8 cellular contexts compared by ENCODE assay signal in the genomic region with DNA sequence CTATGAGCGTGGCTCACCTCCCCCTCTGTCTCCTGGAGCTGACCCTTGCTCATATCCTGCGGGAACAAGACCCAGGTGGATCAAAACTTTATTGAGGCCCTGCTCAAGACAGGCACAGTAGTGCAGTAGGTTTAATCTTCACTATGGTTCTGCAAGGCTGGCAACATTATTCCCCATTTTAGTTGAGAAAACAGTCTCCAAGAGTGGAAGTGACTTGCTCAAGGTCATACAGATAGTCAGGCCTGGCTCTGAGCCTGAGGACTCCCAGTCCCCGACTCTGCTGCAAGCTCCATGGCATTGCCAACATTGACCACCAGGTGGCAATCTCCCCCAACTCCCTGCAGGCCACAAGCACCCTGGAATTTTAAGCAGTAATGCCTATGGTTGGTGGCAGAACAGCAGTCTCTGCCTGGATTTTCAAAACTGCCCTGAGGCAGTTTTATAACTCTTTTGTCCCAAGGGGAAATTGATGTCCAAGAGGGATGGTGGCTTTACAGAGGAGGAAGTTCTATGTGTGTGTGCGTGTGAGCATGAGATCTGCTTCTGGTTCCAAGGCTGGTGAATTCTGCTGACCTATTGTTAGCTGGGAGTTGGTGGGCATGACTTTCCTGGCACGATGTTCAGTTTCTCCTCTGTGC. TPM values are rescaled to one million over a fixed set of nuclear protein-coding genes. Genes with fewer than 3 reads are reported as not detected.
DNase-seq lines count a peak whose midpoint lies in the region; ATAC-seq lines count a peak whose summit lies in the region.

No MANE protein-coding gene starts in this region.

- no peaks in the 10 kb centered on the region for H3K4me1 Mint-ChIP-seq in activated CD4-positive, alpha-beta memory T cell treated with anti-CD3 and anti-CD28 coated beads for 36 hours (ENCODE audit: low read depth)

- H3K9me3 Mint-ChIP-seq in activated CD4-positive, alpha-beta memory T cell treated with anti-CD3 and anti-CD28 coated beads for 36 hours = peaks cover 3% of the 10 kb centered on the region

- no peak overlapping the region for H3K4me3 Mint-ChIP-seq in activated CD4-positive, alpha-beta memory T cell treated with anti-CD3 and anti-CD28 coated beads for 36 hours

- CTCF ChIA-PET in activated CD4-positive, alpha-beta memory T cell treated with anti-CD3 and anti-CD28 coated beads for 36 hours (lab: Charles Lee) = interaction anchor here (0.6 to 8.7 kb wide), 41 partner anchors 9 to 389 kb away, joined by 3 to 120 read pairs (median 5); a partner anchor contains a TSS

- intact Hi-C loops in activated CD4-positive, alpha-beta memory T cell treated with anti-CD3 and anti-CD28 coated beads for 36 hours (cut with micrococcal nuclease) = loop anchor here (1.0 to 2.0 kb wide), 3 partner anchors 118 to 225 kb away; no protein-coding TSS in a partner anchor

- POLR2A ChIA-PET in activated CD4-positive, alpha-beta memory T cell treated with anti-CD3 and anti-CD28 coated beads for 36 hours (lab: Charles Lee) = interaction anchor here (0.6 to 0.8 kb wide), 2 partner anchors 9 to 74 kb away, joined by 3 read pairs; a partner anchor contains a TSS

- ATAC-seq in HG03354 (IDR thresholded peaks at IDR 0.05; ENCODE audit: poor library complexity, severe bottlenecking, unreplicated experiment) = peak; percentile 84

- DNase-seq in SIG-M5 treated with dmso at 0.1 percent for 504 hours (lab: John Stamatoyannopoulos, UW; ENCODE audit: unreplicated experiment) = peak; percentile 52
- DNase-seq in SIG-M5 (lab: John Stamatoyannopoulos, UW) = no peak
- DNase-seq in NCI-H748 (lab: John Stamatoyannopoulos, UW; ENCODE audit: unreplicated experiment) = peak; percentile 59
- peak; percentile 85 for DNase-seq in activated CD4-positive, alpha-beta memory T cell treated with anti-CD3 and anti-CD28 coated beads for 36 hours
- DNase-seq in ecto neural progenitor cell (ENCODE audit: low spot score) = peak; percentile 86
- peak; percentile 86 to 91 for DNase-seq in lung microvascular endothelial cell (ENCODE audit: low read depth in 2 of 2)
- DNase-seq in stimulated activated CD8-positive, alpha-beta memory T cell treated with anti-CD3 and anti-CD28 coated beads, Interleukin-12 subunit alpha, Interleukin-12 subunit beta, amount 100 ng/mL, for 4 hours (ENCODE audit: low read depth) = peak; percentile 46

- H3K27ac Mint-ChIP-seq in activated CD4-positive, alpha-beta memory T cell treated with anti-CD3 and anti-CD28 coated beads for 36 hours = no peak overlapping the region

- H3K27me3 Mint-ChIP-seq in activated CD4-positive, alpha-beta memory T cell treated with anti-CD3 and anti-CD28 coated beads for 36 hours = no peaks in the 10 kb centered on the region

- H3K36me3 Mint-ChIP-seq in activated CD4-positive, alpha-beta memory T cell treated with anti-CD3 and anti-CD28 coated beads for 36 hours = no peaks in the 10 kb centered on the region

RNA-seq across cellular contexts. Expression of a gene that starts 34.1 kb away (rescaled TPM):
- 10 to 100 TPM; 13.6 to 14.3 TPM for total RNA-seq in activated CD4-positive, alpha-beta memory T cell treated with anti-CD3 and anti-CD28 coated beads for 36 hours
- total RNA-seq in lung microvascular endothelial cell = 4.6 and 7.1 TPM in 2 replicates
